10 cellular contexts compared by ENCODE assay signal in the genomic region with DNA sequence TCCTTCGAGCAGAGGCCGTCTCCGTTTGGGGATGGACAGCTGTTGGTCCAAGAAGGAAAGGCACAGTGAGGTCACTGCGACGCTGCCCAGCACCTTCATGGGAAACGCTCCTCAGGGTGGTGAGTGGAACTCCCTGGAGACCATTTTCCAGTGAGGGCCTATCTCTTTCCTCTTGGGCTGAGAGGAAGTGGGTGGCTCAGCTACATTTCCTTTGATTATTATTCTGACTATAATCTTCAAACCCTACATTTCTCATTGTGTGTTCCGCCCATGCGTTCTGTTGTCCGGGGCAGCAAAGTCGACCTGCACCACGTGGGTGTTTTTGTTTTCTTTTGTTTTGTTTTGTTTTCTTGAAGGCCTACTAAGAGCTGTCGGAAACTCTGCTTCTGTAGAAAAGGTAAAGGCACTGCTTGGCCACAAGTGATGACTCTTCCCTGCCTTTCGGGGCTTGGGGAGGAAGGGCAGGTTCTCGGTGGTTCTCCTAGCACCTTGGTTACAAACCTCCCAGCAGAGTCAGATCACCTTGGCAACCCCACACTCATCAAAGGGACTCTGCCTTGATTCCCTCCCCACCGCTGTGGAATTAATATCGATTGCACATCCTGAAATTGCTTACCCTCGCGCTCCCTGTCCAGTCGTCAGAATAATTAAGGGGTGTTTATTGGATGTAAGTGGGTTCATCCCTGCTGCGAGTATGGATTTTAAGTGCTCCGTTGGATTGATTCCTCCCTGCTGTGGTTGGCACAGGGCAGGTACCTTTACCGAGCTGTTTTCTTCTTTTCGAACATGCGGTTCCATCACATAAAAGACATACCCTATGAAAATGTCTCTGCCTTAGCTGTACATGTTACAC. TPM values are rescaled to one million over a fixed set of nuclear protein-coding genes. Genes with fewer than 3 reads are reported as not detected.
DNase-seq lines count a peak whose midpoint lies in the region; ATAC-seq lines count a peak whose summit lies in the region.
"Had no signal": no experiment of that assay in that cellular context is flagged by ENCODE, and none has a peak within 500 bp of the region (broad histone marks: within the 10 kb centered on the region; RNA-seq: fewer than 3 reads in every experiment).

No MANE protein-coding gene starts in this region.

- no peak overlapping the region for H3K4me3 Mint-ChIP-seq in activated T-helper 1 cell treated with anti-CD3 and anti-CD28 coated beads, Interleukin-12 subunit alpha, Interleukin-12 subunit beta, Interleukin-2, Interleukin-4 antibody, amounts not matched to agents 30 ng/mL and 10 ng/mL and 1 ng/mL, durations not matched to agents 14 hours and 24 hours and 36 hours
- peak overlapping the region in 1 of 2 donors; percentile 26 for H3K4me3 Mint-ChIP-seq in stimulated activated naive CD8-positive, alpha-beta T cell treated with anti-CD3 and anti-CD28 coated beads, Interleukin-15, amount 100 ng/mL, for 72 hours

- peak; percentile 17 for DNase-seq in activated naive CD4-positive, alpha-beta T cell treated with Interleukin-2 at 50 U/mL for 16 hours
- DNase-seq in activated naive CD4-positive, alpha-beta T cell treated with anti-CD3 and anti-CD28 coated beads, Interleukin-2, amount 50 U/mL, for 16 hours = no peak
- DNase-seq in activated T-helper 1 cell treated with anti-CD3 and anti-CD28 coated beads, Interleukin-12 subunit alpha, Interleukin-12 subunit beta, Interleukin-2, Interleukin-4 antibody, amounts not matched to agents 30 ng/mL and 10 ng/mL and 1 ng/mL, durations not matched to agents 14 hours and 24 hours and 36 hours (ENCODE audit: low spot score) = no peak
- DNase-seq in right cardiac atrium (peak in 1 of 3 donors; percentile 48), NCI-H2029 treated with DMSO at 0.1 percent for 48 hours (lab: John Stamatoyannopoulos, UW) (no peak), cerebellar nuclear complex (lab: John Stamatoyannopoulos, UW) (no peak)
- no peak for DNase-seq in stimulated activated naive CD8-positive, alpha-beta T cell treated with anti-CD3 and anti-CD28 coated beads, Interleukin-15, amount 100 ng/mL, for 72 hours
- DNase-seq: activated CD4-positive, CD25-positive, alpha-beta regulatory T cell treated with anti-CD3 and anti-CD28 coated beads, Interleukin-2, amount 50 U/mL, for 72 hours; uterus had no signal

- intact Hi-C loops in activated T-helper 1 cell treated with anti-CD3 and anti-CD28 coated beads, Interleukin-12 subunit alpha, Interleukin-12 subunit beta, Interleukin-2, Interleukin-4 antibody, amounts not matched to agents 30 ng/mL and 10 ng/mL and 1 ng/mL, durations not matched to agents 14 hours and 24 hours and 36 hours (cut with micrococcal nuclease) = loop anchor here (2.0 kb wide), 1 partner anchor 13 kb away; no protein-coding TSS in a partner anchor
- intact Hi-C loops in right cardiac atrium (cut with DNase I) = no loop called here

- peaks cover 9% of the 10 kb centered on the region for H3K36me3 Mint-ChIP-seq in activated T-helper 1 cell treated with anti-CD3 and anti-CD28 coated beads, Interleukin-12 subunit alpha, Interleukin-12 subunit beta, Interleukin-2, Interleukin-4 antibody, amounts not matched to agents 30 ng/mL and 10 ng/mL and 1 ng/mL, durations not matched to agents 14 hours and 24 hours and 36 hours (ENCODE audit: low read depth)

- no peaks in the 10 kb centered on the region for H3K9me3 Mint-ChIP-seq in activated T-helper 1 cell treated with anti-CD3 and anti-CD28 coated beads, Interleukin-12 subunit alpha, Interleukin-12 subunit beta, Interleukin-2, Interleukin-4 antibody, amounts not matched to agents 30 ng/mL and 10 ng/mL and 1 ng/mL, durations not matched to agents 14 hours and 24 hours and 36 hours
- H3K9me3 Mint-ChIP-seq in stimulated activated naive CD8-positive, alpha-beta T cell treated with anti-CD3 and anti-CD28 coated beads, Interleukin-15, amount 100 ng/mL, for 72 hours = no peaks in the 10 kb centered on the region

- peak; percentile 18 to 63 for ATAC-seq in right cardiac atrium
- ATAC-seq in stimulated activated naive CD8-positive, alpha-beta T cell treated with anti-CD3 and anti-CD28 coated beads, Interleukin-15, amount 100 ng/mL, for 72 hours = peak; percentile 28
- ATAC-seq in GM19397 (IDR thresholded peaks at IDR 0.05; ENCODE audit: unreplicated experiment) = no peak

- H3K9me3 ChIP-seq in right cardiac atrium (ENCODE audit: control insufficient read depth, low read length) = no peaks in the 10 kb centered on the region
- H3K9me3 ChIP-seq: uterus had no signal

- H3K4me1 Mint-ChIP-seq in activated T-helper 1 cell treated with anti-CD3 and anti-CD28 coated beads, Interleukin-12 subunit alpha, Interleukin-12 subunit beta, Interleukin-2, Interleukin-4 antibody, amounts not matched to agents 30 ng/mL and 10 ng/mL and 1 ng/mL, durations not matched to agents 14 hours and 24 hours and 36 hours (ENCODE audit: low read depth) = peaks cover 36% of the 10 kb centered on the region
- peaks cover 51% of the 10 kb centered on the region for H3K4me1 Mint-ChIP-seq in stimulated activated naive CD8-positive, alpha-beta T cell treated with anti-CD3 and anti-CD28 coated beads, Interleukin-15, amount 100 ng/mL, for 72 hours

- peak overlapping the region; percentile 83 for H3K27ac Mint-ChIP-seq in activated T-helper 1 cell treated with anti-CD3 and anti-CD28 coated beads, Interleukin-12 subunit alpha, Interleukin-12 subunit beta, Interleukin-2, Interleukin-4 antibody, amounts not matched to agents 30 ng/mL and 10 ng/mL and 1 ng/mL, durations not matched to agents 14 hours and 24 hours and 36 hours
- H3K27ac Mint-ChIP-seq in stimulated activated naive CD8-positive, alpha-beta T cell treated with anti-CD3 and anti-CD28 coated beads, Interleukin-15, amount 100 ng/mL, for 72 hours = no peak overlapping the region

- no peaks in the 10 kb centered on the region for H3K27me3 ChIP-seq in right cardiac atrium (ENCODE audit: control insufficient read depth, insufficient read depth)
- H3K27me3 ChIP-seq: uterus had no signal

- no peak overlapping the region for H3K4me3 ChIP-seq in right cardiac atrium (ENCODE audit: low read length)
- H3K4me3 ChIP-seq: uterus had no signal

- no peaks in the 10 kb centered on the region for H3K27me3 Mint-ChIP-seq in activated T-helper 1 cell treated with anti-CD3 and anti-CD28 coated beads, Interleukin-12 subunit alpha, Interleukin-12 subunit beta, Interleukin-2, Interleukin-4 antibody, amounts not matched to agents 30 ng/mL and 10 ng/mL and 1 ng/mL, durations not matched to agents 14 hours and 24 hours and 36 hours (ENCODE audit: insufficient read depth)
- H3K27me3 Mint-ChIP-seq in stimulated activated naive CD8-positive, alpha-beta T cell treated with anti-CD3 and anti-CD28 coated beads, Interleukin-15, amount 100 ng/mL, for 72 hours = peaks cover 2% of the 10 kb centered on the region

- WGBS in right cardiac atrium = 59% methylated on average over 24 of the region's 24 CpGs

- H3K4me1 ChIP-seq in right cardiac atrium (ENCODE audit: control insufficient read depth, insufficient read depth, low read length) = peaks cover 12% of the 10 kb centered on the region
- H3K4me1 ChIP-seq: uterus had no signal

- H3K27ac ChIP-seq in right cardiac atrium (ENCODE audit: low read length) = peak overlapping the region; percentile 45

RNA-seq across cellular contexts. Expression of gene PARVB, which starts 7.2 kb away (rescaled TPM):
- 91.6 and 91.7 TPM in 2 replicates for total RNA-seq in activated T-helper 1 cell treated with anti-CD3 and anti-CD28 coated beads, Interleukin-12 subunit alpha, Interleukin-12 subunit beta, Interleukin-2, Interleukin-4 antibody, amounts not matched to agents 30 ng/mL and 10 ng/mL and 1 ng/mL, durations not matched to agents 14 hours and 24 hours and 36 hours
- total RNA-seq in right cardiac atrium = 100 to 1,000 TPM in 2 of 4 donors, 10 to 100 TPM in 2; 85.9 to 124 (median 99.1) TPM
- polyA plus RNA-seq in right cardiac atrium = 44.0 TPM
